In the genomic region with DNA sequence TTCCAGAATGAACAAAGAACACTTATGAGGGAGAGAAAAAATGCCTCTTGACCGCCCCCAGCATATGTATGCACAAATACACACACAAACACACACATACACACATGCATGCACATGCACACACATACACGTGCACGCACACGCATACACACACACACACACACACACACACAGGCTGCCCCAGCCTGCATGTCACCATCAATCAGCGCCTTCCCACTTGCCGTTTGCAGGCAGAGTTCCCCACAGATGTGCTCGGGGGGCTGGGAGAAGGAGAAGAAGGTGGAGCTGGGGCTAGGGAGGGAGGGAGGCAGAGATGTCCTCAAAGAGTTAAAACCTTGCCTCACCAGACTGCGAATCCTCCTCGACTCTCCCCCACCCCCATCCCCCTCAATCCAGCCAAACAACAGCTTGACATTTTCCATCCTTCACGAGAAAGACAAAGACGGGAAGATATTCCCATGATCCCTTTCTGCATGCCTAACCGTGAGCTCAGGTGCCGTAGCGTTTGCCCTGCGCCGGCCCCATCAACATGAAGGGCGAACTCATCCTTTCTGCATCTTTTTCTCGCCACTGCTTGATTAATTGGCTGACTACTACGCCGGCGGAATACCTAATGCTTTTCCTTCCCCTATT, we compare ENCODE assay signal across 3 cellular contexts.
A peak's percentile ranks its signal among the peaks of the same experiment; 100 is the strongest.
TF ChIP-seq lines count a peak whose summit lies in the region.

No MANE protein-coding gene starts in this region.

TF ChIP-seq in HEK293, 187 proteins besides CTCF, POLR2A, EP300 and RAD21 (continued from another document):
- TF ChIP-seq, protein P1, sequence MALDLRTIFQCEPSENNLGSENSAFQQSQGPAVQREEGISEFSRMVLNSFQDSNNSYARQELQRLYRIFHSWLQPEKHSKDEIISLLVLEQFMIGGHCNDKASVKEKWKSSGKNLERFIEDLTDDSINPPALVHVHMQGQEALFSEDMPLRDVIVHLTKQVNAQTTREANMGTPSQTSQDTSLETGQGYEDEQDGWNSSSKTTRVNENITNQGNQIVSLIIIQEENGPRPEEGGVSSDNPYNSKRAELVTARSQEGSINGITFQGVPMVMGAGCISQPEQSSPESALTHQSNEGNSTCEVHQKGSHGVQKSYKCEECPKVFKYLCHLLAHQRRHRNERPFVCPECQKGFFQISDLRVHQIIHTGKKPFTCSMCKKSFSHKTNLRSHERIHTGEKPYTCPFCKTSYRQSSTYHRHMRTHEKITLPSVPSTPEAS (tag by site-specific recombination; IDR thresholded peaks at IDR 0.05): peak; percentile 44; the same call in 1 of the 2 replicates
TF ChIP-seq in HEK293: peak in this region for 1.

TF ChIP-seq in H1, 55 proteins besides CTCF, POLR2A, EP300 and RAD21:
- TF ChIP-seq KDM1A (IDR thresholded peaks at IDR 0.05; ENCODE audit: borderline replicate concordance, low read length): peak; percentile 88; the same call in 1 of the 2 replicates
- TF ChIP-seq, protein P2, sequence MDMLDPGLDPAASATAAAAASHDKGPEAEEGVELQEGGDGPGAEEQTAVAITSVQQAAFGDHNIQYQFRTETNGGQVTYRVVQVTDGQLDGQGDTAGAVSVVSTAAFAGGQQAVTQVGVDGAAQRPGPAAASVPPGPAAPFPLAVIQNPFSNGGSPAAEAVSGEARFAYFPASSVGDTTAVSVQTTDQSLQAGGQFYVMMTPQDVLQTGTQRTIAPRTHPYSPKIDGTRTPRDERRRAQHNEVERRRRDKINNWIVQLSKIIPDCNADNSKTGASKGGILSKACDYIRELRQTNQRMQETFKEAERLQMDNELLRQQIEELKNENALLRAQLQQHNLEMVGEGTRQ (IDR thresholded peaks at IDR 0.05; ENCODE audit: low read length): no peak

TF ChIP-seq in neural cell, 6 proteins besides CTCF, POLR2A, EP300 and RAD21:
- TF ChIP-seq, protein P3, sequence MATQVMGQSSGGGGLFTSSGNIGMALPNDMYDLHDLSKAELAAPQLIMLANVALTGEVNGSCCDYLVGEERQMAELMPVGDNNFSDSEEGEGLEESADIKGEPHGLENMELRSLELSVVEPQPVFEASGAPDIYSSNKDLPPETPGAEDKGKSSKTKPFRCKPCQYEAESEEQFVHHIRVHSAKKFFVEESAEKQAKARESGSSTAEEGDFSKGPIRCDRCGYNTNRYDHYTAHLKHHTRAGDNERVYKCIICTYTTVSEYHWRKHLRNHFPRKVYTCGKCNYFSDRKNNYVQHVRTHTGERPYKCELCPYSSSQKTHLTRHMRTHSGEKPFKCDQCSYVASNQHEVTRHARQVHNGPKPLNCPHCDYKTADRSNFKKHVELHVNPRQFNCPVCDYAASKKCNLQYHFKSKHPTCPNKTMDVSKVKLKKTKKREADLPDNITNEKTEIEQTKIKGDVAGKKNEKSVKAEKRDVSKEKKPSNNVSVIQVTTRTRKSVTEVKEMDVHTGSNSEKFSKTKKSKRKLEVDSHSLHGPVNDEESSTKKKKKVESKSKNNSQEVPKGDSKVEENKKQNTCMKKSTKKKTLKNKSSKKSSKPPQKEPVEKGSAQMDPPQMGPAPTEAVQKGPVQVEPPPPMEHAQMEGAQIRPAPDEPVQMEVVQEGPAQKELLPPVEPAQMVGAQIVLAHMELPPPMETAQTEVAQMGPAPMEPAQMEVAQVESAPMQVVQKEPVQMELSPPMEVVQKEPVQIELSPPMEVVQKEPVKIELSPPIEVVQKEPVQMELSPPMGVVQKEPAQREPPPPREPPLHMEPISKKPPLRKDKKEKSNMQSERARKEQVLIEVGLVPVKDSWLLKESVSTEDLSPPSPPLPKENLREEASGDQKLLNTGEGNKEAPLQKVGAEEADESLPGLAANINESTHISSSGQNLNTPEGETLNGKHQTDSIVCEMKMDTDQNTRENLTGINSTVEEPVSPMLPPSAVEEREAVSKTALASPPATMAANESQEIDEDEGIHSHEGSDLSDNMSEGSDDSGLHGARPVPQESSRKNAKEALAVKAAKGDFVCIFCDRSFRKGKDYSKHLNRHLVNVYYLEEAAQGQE (IDR thresholded peaks at IDR 0.05; ENCODE audit: borderline replicate concordance): peak; percentile 98
- peak; percentile 62 for TF ChIP-seq MXI1 (conservative IDR thresholded peaks at IDR 0.05; ENCODE audit: poor library complexity, severe bottlenecking)
- peak; percentile 72 for TF ChIP-seq POLR2AphosphoS5 (IDR thresholded peaks at IDR 0.05)
- TF ChIP-seq TAF1 (IDR thresholded peaks at IDR 0.05; ENCODE audit: low read depth): no peak
- TF ChIP-seq SMC3 (conservative IDR thresholded peaks at IDR 0.05; ENCODE audit: poor library complexity): peak; percentile 69
- TF ChIP-seq EZH2 (IDR thresholded peaks at IDR 0.05; ENCODE audit: borderline replicate concordance, insufficient read depth, low read length, poor library complexity, severe bottlenecking): no peak
